Comparison of ENCODE assay signal across 7 cellular contexts in the genomic region with DNA sequence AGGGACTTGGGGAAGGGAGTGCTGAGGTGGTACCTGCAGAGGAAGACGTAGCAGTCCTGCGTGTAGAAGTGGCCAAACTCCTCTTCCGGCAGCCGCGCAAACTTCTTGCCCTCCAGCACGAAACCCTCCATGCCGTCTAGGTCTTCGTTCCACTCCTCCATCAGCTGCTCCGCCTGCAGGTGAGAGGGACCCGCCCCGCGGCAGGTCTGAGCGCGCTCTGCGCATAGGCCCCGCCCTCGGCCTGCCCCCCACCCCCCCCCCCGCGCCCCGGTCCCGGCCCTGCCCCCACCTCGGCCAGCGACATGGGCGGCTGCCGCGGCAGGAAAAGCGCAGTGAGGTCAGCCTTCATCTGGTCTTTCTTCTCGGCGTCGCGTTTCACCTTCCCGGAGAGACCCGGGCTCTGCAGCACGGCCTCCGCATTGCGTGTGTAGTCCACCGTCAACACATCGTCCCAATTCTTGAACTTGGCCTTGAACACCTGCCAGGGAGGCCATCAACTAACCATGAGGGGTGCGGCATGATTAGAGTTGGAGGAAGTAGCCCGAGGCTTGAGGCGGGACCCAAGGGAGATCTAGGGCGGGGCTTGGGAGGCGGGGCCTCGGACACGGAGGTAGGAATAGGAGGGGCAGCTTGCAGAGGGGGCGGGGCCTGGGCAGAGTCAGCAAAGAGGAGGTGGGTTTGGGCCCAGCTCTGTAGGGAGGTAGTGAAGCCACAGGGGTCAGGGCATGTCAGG.
DNase-seq lines count a peak whose midpoint lies in the region; TF ChIP-seq lines count a peak whose summit lies in the region.

No MANE protein-coding gene starts in this region.

- peaks cover 5% of the 10 kb centered on the region for H3K4me1 Mint-ChIP-seq in activated naive CD4-positive, alpha-beta T cell treated with anti-CD3 and anti-CD28 coated beads, Interleukin-2, amount 10 ng/mL, durations not matched to agents 7 days and 5 days

- no peak overlapping the region for H3K4me3 Mint-ChIP-seq in activated naive CD4-positive, alpha-beta T cell treated with anti-CD3 and anti-CD28 coated beads, Interleukin-2, amount 10 ng/mL, durations not matched to agents 7 days and 5 days

- H3K27ac ChIP-seq in iPS DF 6.9 (ENCODE audit: low read length) (no peak overlapping the region), MM.1S (ENCODE audit: low read length) (no peak overlapping the region)

- H3F3A ChIP-seq in MM.1S (ENCODE audit: insufficient read depth, low read length) = no peaks in the 10 kb centered on the region

- H3K4me3 ChIP-seq in iPS DF 6.9 (ENCODE audit: low read length) (peak overlapping the region; percentile 46; the same call in 1 of the 2 replicates), MM.1S (ENCODE audit: low read length) (no peak overlapping the region)

- H3K4me2 ChIP-seq in MM.1S (ENCODE audit: low read depth, low read length) = no peak overlapping the region

- no peak overlapping the region for H3K27ac Mint-ChIP-seq in activated naive CD4-positive, alpha-beta T cell treated with anti-CD3 and anti-CD28 coated beads, Interleukin-2, amount 10 ng/mL, durations not matched to agents 7 days and 5 days

- H3K9me3 ChIP-seq in iPS DF 6.9 (ENCODE audit: control insufficient read depth, insufficient read depth, low read length) (no peaks in the 10 kb centered on the region), MM.1S (replicated peaks; ENCODE audit: insufficient read depth, low read length) (no peaks in the 10 kb centered on the region)

- no peaks in the 10 kb centered on the region for H4K20me1 ChIP-seq in MM.1S (ENCODE audit: insufficient read depth, low read length)

- H3K36me3 Mint-ChIP-seq in activated naive CD4-positive, alpha-beta T cell treated with anti-CD3 and anti-CD28 coated beads, Interleukin-2, amount 10 ng/mL, durations not matched to agents 7 days and 5 days = peaks cover 36% of the 10 kb centered on the region

- H3K4me1 ChIP-seq in iPS DF 6.9 (ENCODE audit: control insufficient read depth, insufficient read depth, low read length) (peaks cover 9% of the 10 kb centered on the region), MM.1S (ENCODE audit: low read length) (no peaks in the 10 kb centered on the region)

- no peaks in the 10 kb centered on the region for H3K27me3 Mint-ChIP-seq in activated naive CD4-positive, alpha-beta T cell treated with anti-CD3 and anti-CD28 coated beads, Interleukin-2, amount 10 ng/mL, durations not matched to agents 7 days and 5 days

- no peak overlapping the region for H3K9ac ChIP-seq in MM.1S (ENCODE audit: low read length)

- no CpG with 5 or more reads among the region's 46 CpGs for WGBS in iPS DF 6.9 (ENCODE audit: insufficient coverage, insufficient read length)

- H3K9me3 Mint-ChIP-seq in activated naive CD4-positive, alpha-beta T cell treated with anti-CD3 and anti-CD28 coated beads, Interleukin-2, amount 10 ng/mL, durations not matched to agents 7 days and 5 days = no peaks in the 10 kb centered on the region

- CTCF ChIA-PET in activated naive CD4-positive, alpha-beta T cell treated with anti-CD3 and anti-CD28 coated beads, Interleukin-2, amount 10 ng/mL, durations not matched to agents 7 days and 5 days (lab: Charles Lee) = interaction anchor here (1.1 to 1.6 kb wide), 2 partner anchors 9 to 14 kb away, joined by 4 to 5 read pairs; no protein-coding TSS in a partner anchor
- CTCF ChIA-PET in GM10248 (lab: Yijun Ruan, JAX) = interaction anchor here (0.6 to 2.9 kb wide), 11 partner anchors 9 to 437 kb away, joined by 3 to 27 read pairs (median 4); a partner anchor contains a TSS

- POLR2A ChIA-PET in GM10248 (lab: Yijun Ruan, JAX) = no interaction called here

- H3K9me2 ChIP-seq in MM.1S (replicated peaks; ENCODE audit: insufficient read depth, low read length) = no peaks in the 10 kb centered on the region

- H3K36me3 ChIP-seq in iPS DF 6.9 (ENCODE audit: control insufficient read depth, insufficient read depth, low read length) = peaks cover 46% of the 10 kb centered on the region
- H3K36me3 ChIP-seq in MM.1S (replicated peaks; ENCODE audit: insufficient read depth, low read length) = no peaks in the 10 kb centered on the region; the same call in 1 of the 2 replicates

- TF ChIP-seq CTCF in GM10248 (IDR thresholded peaks at IDR 0.05; ENCODE audit: control extremely low read depth, extremely low read depth, low read depth, missing control alignments) (no peak), MM.1S (IDR thresholded peaks at IDR 0.05; ENCODE audit: low read length) (no peak)

- H2AFZ ChIP-seq in MM.1S (ENCODE audit: low read length) = no peak overlapping the region

- no peaks in the 10 kb centered on the region for H3K79me2 ChIP-seq in MM.1S (ENCODE audit: low read length)

- peak; percentile 38 for DNase-seq in GM19238 (ENCODE audit: insufficient read length, low spot score)
- peak; percentile 51 for DNase-seq in NCI-H2107 (lab: John Stamatoyannopoulos, UW)
- peak; percentile 56 for DNase-seq in activated naive CD4-positive, alpha-beta T cell treated with anti-CD3 and anti-CD28 coated beads, Interleukin-2, amount 10 ng/mL, durations not matched to agents 7 days and 5 days
- no peak for DNase-seq in iPS DF 6.9 (ENCODE audit: low read depth, low spot score)
- peak; percentile 48 to 49 for DNase-seq in stimulated activated CD4-positive, alpha-beta T cell treated with anti-CD3 and anti-CD28 coated beads, Interleukin-4, amount 100 ng/mL, for 48 hours (ENCODE audit: low read depth in 2 of 2)
- no peak for DNase-seq in GM10248 (ENCODE audit: extremely low spot score)
- no peak for DNase-seq in MM.1S

- H3K27me3 ChIP-seq in iPS DF 6.9 (ENCODE audit: control insufficient read depth, insufficient read depth, low read length) (no peaks in the 10 kb centered on the region), MM.1S (replicated peaks; ENCODE audit: insufficient read depth, low read length) (no peaks in the 10 kb centered on the region)

Comparison
In these comparisons a context has a peak if more than half of its experiments do, and no peak if none do; other contexts are left out.
1. DNase-seq: peak in GM19238 (single experiment), NCI-H2107 (single experiment), activated naive CD4-positive, alpha-beta T cell treated with anti-CD3 and anti-CD28 coated beads, Interleukin-2, amount 10 ng/mL, durations not matched to agents 7 days and 5 days (single experiment) and stimulated activated CD4-positive, alpha-beta T cell treated with anti-CD3 and anti-CD28 coated beads, Interleukin-4, amount 100 ng/mL, for 48 hours (2 of 2); none in iPS DF 6.9 (single experiment), GM10248 (single experiment) and MM.1S (single experiment).